Comparison of ENCODE assay signal across 27 cellular contexts in the genomic region with DNA sequence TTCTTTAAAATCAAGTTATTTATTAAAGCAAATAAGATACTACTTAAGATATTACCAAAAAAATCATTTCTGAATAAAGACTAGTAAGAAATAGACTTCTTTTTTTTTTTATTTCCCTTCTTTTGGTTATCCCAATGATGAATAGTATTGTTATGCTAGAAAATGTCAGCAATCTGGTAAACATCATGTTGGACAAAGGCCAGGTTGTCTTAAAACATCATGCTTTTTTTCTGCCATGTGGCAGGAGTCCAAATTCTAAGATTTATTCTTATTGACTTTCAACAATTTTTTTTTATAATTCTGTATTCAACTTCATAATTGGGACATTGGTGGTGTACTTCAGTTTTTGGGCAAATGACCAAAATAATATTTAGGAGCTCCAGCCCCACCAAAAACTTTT. TPM values are rescaled to one million over a fixed set of nuclear protein-coding genes. Genes with fewer than 3 reads are reported as not detected.
DNase-seq lines count a peak whose midpoint lies in the region; ATAC-seq and FAIRE-seq lines count a peak whose summit lies in the region.
"Had no signal": no experiment of that assay in that cellular context is flagged by ENCODE, and none has a peak within 500 bp of the region (broad histone marks: within the 10 kb centered on the region; RNA-seq: fewer than 3 reads in every experiment).

No MANE protein-coding gene starts in this region.

- FAIRE-seq in colon (lab: Jason Lieb, UNC), result peak; percentile 28
- FAIRE-seq: K562, kidney had no signal

- ATAC-seq in HG02759 (IDR thresholded peaks at IDR 0.05; ENCODE audit: unreplicated experiment), result no peak
- no peak for ATAC-seq in GM19455 (IDR thresholded peaks at IDR 0.05; ENCODE audit: unreplicated experiment)
- ATAC-seq: activated CD4-positive, CD25-positive, alpha-beta regulatory T cell treated with anti-CD3 and anti-CD28 coated beads, Interleukin-2, amount 50 U/mL, for 24 hours; CD8-positive, alpha-beta T cell; esophagus mucosa; HCT116; K562; T-cell had no signal

- DNase-seq in NCI-H2171 treated with DMSO at 0.1 percent for 48 hours (lab: John Stamatoyannopoulos, UW) (peak; percentile 31), NCI-H2171 (lab: John Stamatoyannopoulos, UW) (no peak), NCI-H1105 treated with DMSO at 0.1 percent for 48 hours (lab: John Stamatoyannopoulos, UW) (peak; percentile 70), myocyte (ENCODE audit: low read depth) (peak; percentile 44), activated gamma-delta T cell treated with Interleukin-2 at 50 U/mL for 16 hours (no peak)
- DNase-seq: 8988T; activated CD4-positive, alpha-beta memory T cell treated with anti-CD3 and anti-CD28 coated beads for 36 hours; activated naive CD8-positive, alpha-beta T cell treated with anti-CD3 and anti-CD28 coated beads, Interleukin-2, amount 10 ng/mL, durations not matched to agents 7 days and 5 days; CD8-positive, alpha-beta T cell; cerebellar nuclear complex; effector CD8-positive, alpha-beta T cell; kidney; MM.1S; NCI-H1436 treated with DMSO at 0.1 percent for 48 hours; NCI-H774; SIG-M5; stimulated activated CD4-positive, alpha-beta T cell treated with anti-CD3 and anti-CD28 coated beads, Interleukin-1b, Interleukin-23, amount 100 ng/mL, for 48 hours; T-cell; upper lobe of left lung had no signal

RNA-seq across cellular contexts. Expression of a gene that starts 10.6 kb away (rescaled TPM):
- 356 and 491 TPM in 2 replicates for total RNA-seq in myocyte
- 544 TPM for polyA plus RNA-seq in myocyte (2012)
- total RNA-seq: activated CD4-positive, alpha-beta memory T cell treated with anti-CD3 and anti-CD28 coated beads for 36 hours; activated naive CD8-positive, alpha-beta T cell treated with anti-CD3 and anti-CD28 coated beads, Interleukin-2, amount 10 ng/mL, durations not matched to agents 7 days and 5 days; CD8-positive, alpha-beta T cell; HT-29 had no signal

Comparison
In these comparisons a context has a peak if more than half of its experiments do, and no peak if none do; other contexts are left out.
1. DNase-seq: peak in NCI-H2171 treated with DMSO at 0.1 percent for 48 hours (single experiment), NCI-H1105 treated with DMSO at 0.1 percent for 48 hours (single experiment) and myocyte (single experiment); none in NCI-H2171 (single experiment) and activated gamma-delta T cell treated with Interleukin-2 at 50 U/mL for 16 hours (single experiment).